Comparison of ENCODE assay signal across 8 cellular contexts in genomic region chr17:8122391-8122922, GRCh38. TPM values are rescaled to one million over a fixed set of nuclear protein-coding genes. Genes with fewer than 3 reads are reported as not detected.
DNase-seq lines count a peak whose midpoint lies in the region; ATAC-seq and TF ChIP-seq lines count a peak whose summit lies in the region.

No MANE protein-coding gene starts in this region.

- no peaks in the 10 kb centered on the region for H3K27me3 ChIP-seq in right atrium auricular region
- H3K27me3 ChIP-seq in skeletal muscle satellite cell (ENCODE audit: control insufficient read depth, insufficient read depth, low read length), result peaks cover 2% of the 10 kb centered on the region

- CTCF ChIA-PET in WTC11 (lab: Charles Lee), result interaction anchor here (0.5 to 9.8 kb wide), 25 partner anchors 12 to 253 kb away, joined by 3 to 118 read pairs (median 4); partner anchors contain the start of genes AURKB, CNTROB, SLC25A35 and TRAPPC1

- H3K4me3 Mint-ChIP-seq in WTC11, result peak overlapping the region; percentile 85

- POLR2A ChIA-PET in WTC11 (lab: Charles Lee), result interaction anchor here (0.6 to 2.5 kb wide), 9 partner anchors 11 to 210 kb away, joined by 3 to 9 read pairs (median 3); no protein-coding TSS in a partner anchor

- peak overlapping the region; percentile 89 for H3K4me2 ChIP-seq in skeletal muscle satellite cell (ENCODE audit: low read length)

- DNase-seq in right atrium auricular region (ENCODE audit: low spot score), result no peak
- no peak for DNase-seq in cardiac septum (ENCODE audit: low spot score)
- DNase-seq in WTC11 (ENCODE audit: low spot score), result peak; percentile 77
- peak; percentile 51 to 81 for DNase-seq in foreskin fibroblast
- no peak for DNase-seq in GM10266 (ENCODE audit: extremely low spot score)
- DNase-seq in islet precursor cell, result no peak
- DNase-seq in cerebellar nuclear complex (lab: John Stamatoyannopoulos, UW), result no peak

- intact Hi-C loops in cardiac septum (cut with DNase I), result loop anchor here (2.0 to 5.0 kb wide), 2 partner anchors 36 to 180 kb away; no protein-coding TSS in a partner anchor

- peaks cover 71% of the 10 kb centered on the region for H3K27me3 Mint-ChIP-seq in WTC11 (ENCODE audit: low read depth)

- H3K36me3 Mint-ChIP-seq in WTC11, result no peaks in the 10 kb centered on the region

- no peaks in the 10 kb centered on the region for H3K36me3 ChIP-seq in right atrium auricular region
- no peaks in the 10 kb centered on the region for H3K36me3 ChIP-seq in skeletal muscle satellite cell (ENCODE audit: insufficient read depth, low read length)

- no peaks in the 10 kb centered on the region for H3K9me3 Mint-ChIP-seq in WTC11

- H3K4me1 Mint-ChIP-seq in WTC11, result peaks cover 23% of the 10 kb centered on the region

- no peak for ATAC-seq in WTC11

- H3K27ac Mint-ChIP-seq in WTC11, result no peak overlapping the region

- H3K27ac ChIP-seq in right atrium auricular region, result peak overlapping the region; percentile 46 to 71

- H3K4me3 ChIP-seq in right atrium auricular region, result peak overlapping the region; percentile 38 to 63
- H3K4me3 ChIP-seq in foreskin fibroblast (ENCODE audit: low read depth in 1 of 2, low read length in 2 of 2), result peak overlapping the region; percentile 66 to 71
- peak overlapping the region; percentile 72 for H3K4me3 ChIP-seq in skeletal muscle satellite cell (ENCODE audit: low read length)

- TF ChIP-seq CTCF in right atrium auricular region (IDR thresholded peaks at IDR 0.05) (no peak), WTC11 (IDR thresholded peaks at IDR 0.05) (no peak), foreskin fibroblast (IDR thresholded peaks at IDR 0.05; ENCODE audit: low read depth, low read length) (no peak), GM10266 (IDR thresholded peaks at IDR 0.05; ENCODE audit: control insufficient read depth, insufficient read depth, low read depth, missing control alignments) (no peak)

- H3K4me1 ChIP-seq in right atrium auricular region (peaks cover 0 to 81% of the 10 kb centered on the region in 2 donors), skeletal muscle satellite cell (ENCODE audit: control insufficient read depth, insufficient read depth, low read length) (peaks cover 54% of the 10 kb centered on the region)

- peak overlapping the region; percentile 60 for H3K9ac ChIP-seq in skeletal muscle satellite cell (ENCODE audit: low read depth, low read length)

- H3K9me3 ChIP-seq in right atrium auricular region (no peaks in the 10 kb centered on the region), skeletal muscle satellite cell (replicated peaks; ENCODE audit: low read length) (no peaks in the 10 kb centered on the region)

TF ChIP-seq in WTC11, 78 proteins besides CTCF, POLR2A, EP300 and RAD21 (continues in another document):
- TF ChIP-seq USF1 (CRISPR knock-in tag; IDR thresholded peaks at IDR 0.05) (0 out of 2 replicates have a peak, but pooled peaks have one; percentile 12), CREB1 (CRISPR knock-in tag; IDR thresholded peaks at IDR 0.05) (no peak), NR3C1 (CRISPR knock-in tag; conservative IDR thresholded peaks at IDR 0.05; ENCODE audit: low read depth) (no peak), ZNF512 (CRISPR knock-in tag; IDR thresholded peaks at IDR 0.05; ENCODE audit: borderline replicate concordance) (no peak), E2F1 (CRISPR knock-in tag; IDR thresholded peaks at IDR 0.05) (no peak), FOXK1 (CRISPR knock-in tag; IDR thresholded peaks at IDR 0.05) (no peak), ZNF232 (CRISPR knock-in tag; IDR thresholded peaks at IDR 0.05) (0 out of 2 replicates have a peak, but pooled peaks have one; percentile 36)
- TF ChIP-seq, protein P1, sequence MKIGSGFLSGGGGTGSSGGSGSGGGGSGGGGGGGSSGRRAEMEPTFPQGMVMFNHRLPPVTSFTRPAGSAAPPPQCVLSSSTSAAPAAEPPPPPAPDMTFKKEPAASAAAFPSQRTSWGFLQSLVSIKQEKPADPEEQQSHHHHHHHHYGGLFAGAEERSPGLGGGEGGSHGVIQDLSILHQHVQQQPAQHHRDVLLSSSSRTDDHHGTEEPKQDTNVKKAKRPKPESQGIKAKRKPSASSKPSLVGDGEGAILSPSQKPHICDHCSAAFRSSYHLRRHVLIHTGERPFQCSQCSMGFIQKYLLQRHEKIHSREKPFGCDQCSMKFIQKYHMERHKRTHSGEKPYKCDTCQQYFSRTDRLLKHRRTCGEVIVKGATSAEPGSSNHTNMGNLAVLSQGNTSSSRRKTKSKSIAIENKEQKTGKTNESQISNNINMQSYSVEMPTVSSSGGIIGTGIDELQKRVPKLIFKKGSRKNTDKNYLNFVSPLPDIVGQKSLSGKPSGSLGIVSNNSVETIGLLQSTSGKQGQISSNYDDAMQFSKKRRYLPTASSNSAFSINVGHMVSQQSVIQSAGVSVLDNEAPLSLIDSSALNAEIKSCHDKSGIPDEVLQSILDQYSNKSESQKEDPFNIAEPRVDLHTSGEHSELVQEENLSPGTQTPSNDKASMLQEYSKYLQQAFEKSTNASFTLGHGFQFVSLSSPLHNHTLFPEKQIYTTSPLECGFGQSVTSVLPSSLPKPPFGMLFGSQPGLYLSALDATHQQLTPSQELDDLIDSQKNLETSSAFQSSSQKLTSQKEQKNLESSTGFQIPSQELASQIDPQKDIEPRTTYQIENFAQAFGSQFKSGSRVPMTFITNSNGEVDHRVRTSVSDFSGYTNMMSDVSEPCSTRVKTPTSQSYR (CRISPR knock-in tag; IDR thresholded peaks at IDR 0.05), result peak; percentile 83; the same call in 1 of the 2 replicates
- TF ChIP-seq, protein P2, sequence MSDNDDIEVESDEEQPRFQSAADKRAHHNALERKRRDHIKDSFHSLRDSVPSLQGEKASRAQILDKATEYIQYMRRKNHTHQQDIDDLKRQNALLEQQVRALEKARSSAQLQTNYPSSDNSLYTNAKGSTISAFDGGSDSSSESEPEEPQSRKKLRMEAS (CRISPR knock-in tag; IDR thresholded peaks at IDR 0.05), result no peak

RNA-seq across cellular contexts. Expression of gene HES7, which starts 1.4 kb away (rescaled TPM):
- total RNA-seq in right atrium auricular region, result not detected
- 0.65 TPM for total RNA-seq in cardiac septum
- total RNA-seq in WTC11 (2021), result 3.1 to 3.9 TPM (median 3.7 TPM) in 3 replicates
- under 0.01 TPM in 2 replicates for total RNA-seq in skeletal muscle satellite cell (2012; rRNA removed)

RNA-seq across cellular contexts. Expression of gene ALOXE3, which starts 4.1 kb away (rescaled TPM):
- total RNA-seq in right atrium auricular region (under 1 TPM in 1 of 2 donors, not detected in 1; 0.20 TPM), cardiac septum (not detected), WTC11 (2021) (0.48 to 0.81 TPM (median 0.62 TPM) in 3 replicates)
- total RNA-seq in skeletal muscle satellite cell (2012; rRNA removed), result under 0.01 and 0.25 TPM in 2 replicates

RNA-seq across cellular contexts. Expression of gene PER1, which starts 29.7 kb away (rescaled TPM):
- total RNA-seq in right atrium auricular region, result 10 to 100 TPM; 59.4 to 75.0 TPM
- 47.8 TPM for total RNA-seq in cardiac septum
- 30.6 to 46.9 TPM (median 34.0 TPM) in 3 replicates for total RNA-seq in WTC11 (2021)
- 12.7 and 28.2 TPM in 2 replicates for total RNA-seq in skeletal muscle satellite cell (2012; rRNA removed)

RNA-seq across cellular contexts. Expression of gene ALOX12B, which starts 34.9 kb away (rescaled TPM):
- total RNA-seq in right atrium auricular region (under 1 TPM in 1 of 2 donors, not detected in 1; 0.43 TPM), cardiac septum (not detected), WTC11 (2021) (0.72 to 1.8 TPM (median 0.82 TPM) in 3 replicates)
- total RNA-seq in skeletal muscle satellite cell (2012; rRNA removed), result under 0.01 TPM in 1 of 2 replicates, not detected in the other

RNA-seq across cellular contexts. Expression of gene VAMP2, which starts 40.3 kb away (rescaled TPM):
- total RNA-seq in right atrium auricular region (10 to 100 TPM; 27.4 to 39.7 TPM), cardiac septum (63.9 TPM), WTC11 (2021) (24.1 to 27.4 TPM (median 24.3 TPM) in 3 replicates)
- 2.0 and 5.5 TPM in 2 replicates for total RNA-seq in skeletal muscle satellite cell (2012; rRNA removed)

Comparison
In these comparisons a context has a peak if more than half of its experiments do, and no peak if none do; other contexts are left out.
1. DNase-seq: peak in WTC11 (single experiment) and foreskin fibroblast (2 of 2); none in right atrium auricular region (single experiment), cardiac septum (single experiment), GM10266 (single experiment), islet precursor cell (single experiment) and cerebellar nuclear complex (0 of 2).
2. Peak in every context shown above with its lines, with median percentiles within 50 percentile points of each other: H3K4me3 ChIP-seq.